ENCODE assay signal across 8 cellular contexts in genomic region chr19:17830567-17831418, GRCh38. TPM values are rescaled to one million over a fixed set of nuclear protein-coding genes. Genes with fewer than 3 reads are reported as not detected.
DNase-seq lines count a peak whose midpoint lies in the region; ATAC-seq lines count a peak whose summit lies in the region.

No MANE protein-coding gene starts in this region.

- H3K4me3 Mint-ChIP-seq in activated CD4-positive, alpha-beta T cell treated with anti-CD3 and anti-CD28 coated beads, Interleukin-2, amount 10 ng/mL, durations not matched to agents 24 days and 14 days, result no peak overlapping the region

- H3K4me3 ChIP-seq in stomach smooth muscle (ENCODE audit: low read length in 2 of 2), result peak overlapping the region; percentile 8 to 57

- H3K4me1 Mint-ChIP-seq in activated CD4-positive, alpha-beta T cell treated with anti-CD3 and anti-CD28 coated beads, Interleukin-2, amount 10 ng/mL, durations not matched to agents 24 days and 14 days, result peaks cover 11% of the 10 kb centered on the region

- no peak overlapping the region for H3K9ac ChIP-seq in stomach smooth muscle (ENCODE audit: low read length in 2 of 2)

- H3K4me1 ChIP-seq in stomach smooth muscle (ENCODE audit: control insufficient read depth, insufficient read depth, low read length), result peaks cover 10% of the 10 kb centered on the region

- no peak for ATAC-seq in GM19395 (IDR thresholded peaks at IDR 0.05; ENCODE audit: unreplicated experiment)
- ATAC-seq in GM19452 (IDR thresholded peaks at IDR 0.05; ENCODE audit: unreplicated experiment), result no peak

- peak overlapping the region; percentile 59 for H3K27ac ChIP-seq in epithelial cell of prostate
- no peak overlapping the region for H3K27ac ChIP-seq in stomach smooth muscle (ENCODE audit: low read length)

- H3K36me3 Mint-ChIP-seq in activated CD4-positive, alpha-beta T cell treated with anti-CD3 and anti-CD28 coated beads, Interleukin-2, amount 10 ng/mL, durations not matched to agents 24 days and 14 days (ENCODE audit: low read depth), result peaks cover 76% of the 10 kb centered on the region

- H3K9me3 ChIP-seq in stomach smooth muscle (ENCODE audit: control insufficient read depth in 2 of 2, low read length in 2 of 2), result no peaks in the 10 kb centered on the region

- peaks cover 6% of the 10 kb centered on the region for H3K9me3 Mint-ChIP-seq in activated CD4-positive, alpha-beta T cell treated with anti-CD3 and anti-CD28 coated beads, Interleukin-2, amount 10 ng/mL, durations not matched to agents 24 days and 14 days

- H3K27me3 Mint-ChIP-seq in activated CD4-positive, alpha-beta T cell treated with anti-CD3 and anti-CD28 coated beads, Interleukin-2, amount 10 ng/mL, durations not matched to agents 24 days and 14 days, result no peaks in the 10 kb centered on the region

- DNase-seq in EH (ENCODE audit: low read depth), result peak; percentile 80
- peak; percentile 80 for DNase-seq in NCI-H146 treated with DMSO at 0.1 percent for 48 hours (lab: John Stamatoyannopoulos, UW; ENCODE audit: unreplicated experiment)
- DNase-seq in activated CD4-positive, alpha-beta T cell treated with anti-CD3 and anti-CD28 coated beads, Interleukin-2, amount 10 ng/mL, durations not matched to agents 24 days and 14 days, result peak; percentile 79
- peak; percentile 48 for DNase-seq in epithelial cell of prostate (ENCODE audit: low read depth, low spot score)
- DNase-seq in middle frontal gyrus (ENCODE audit: extremely low spot score, low spot score), result peak; percentile 48

- H3K36me3 ChIP-seq in stomach smooth muscle (ENCODE audit: control insufficient read depth in 2 of 2, insufficient read depth in 2 of 2, low read length in 2 of 2), result no peaks in the 10 kb centered on the region

- intact Hi-C loops in activated CD4-positive, alpha-beta T cell treated with anti-CD3 and anti-CD28 coated beads, Interleukin-2, amount 10 ng/mL, durations not matched to agents 24 days and 14 days (cut with micrococcal nuclease), result no loop called here

- H3K27me3 ChIP-seq in stomach smooth muscle (ENCODE audit: control insufficient read depth in 1 of 2, insufficient read depth in 2 of 2, low read length in 2 of 2), result peaks cover 29 to 34% of the 10 kb centered on the region in 2 donors

- H3K27ac Mint-ChIP-seq in activated CD4-positive, alpha-beta T cell treated with anti-CD3 and anti-CD28 coated beads, Interleukin-2, amount 10 ng/mL, durations not matched to agents 24 days and 14 days, result no peak overlapping the region

RNA-seq across cellular contexts. Expression of gene INSL3, which starts 9.5 kb away (rescaled TPM):
- 5.9 and 8.7 TPM in 2 replicates for total RNA-seq in activated CD4-positive, alpha-beta T cell treated with anti-CD3 and anti-CD28 coated beads, Interleukin-2, amount 10 ng/mL, durations not matched to agents 24 days and 14 days

RNA-seq across cellular contexts. Expression of gene JAK3, which starts 17.0 kb away (rescaled TPM):
- total RNA-seq in activated CD4-positive, alpha-beta T cell treated with anti-CD3 and anti-CD28 coated beads, Interleukin-2, amount 10 ng/mL, durations not matched to agents 24 days and 14 days, result 226 and 239 TPM in 2 replicates

RNA-seq across cellular contexts. Expression of gene RPL18A, which starts 28.9 kb away (rescaled TPM):
- total RNA-seq in activated CD4-positive, alpha-beta T cell treated with anti-CD3 and anti-CD28 coated beads, Interleukin-2, amount 10 ng/mL, durations not matched to agents 24 days and 14 days, result 2,698 and 2,718 TPM in 2 replicates

RNA-seq across cellular contexts. Expression of gene B3GNT3, which starts 35.9 kb away (rescaled TPM):
- not detected in 2 replicates for total RNA-seq in activated CD4-positive, alpha-beta T cell treated with anti-CD3 and anti-CD28 coated beads, Interleukin-2, amount 10 ng/mL, durations not matched to agents 24 days and 14 days

RNA-seq across cellular contexts. Expression of gene SLC5A5, which starts 41.0 kb away (rescaled TPM):
- total RNA-seq in activated CD4-positive, alpha-beta T cell treated with anti-CD3 and anti-CD28 coated beads, Interleukin-2, amount 10 ng/mL, durations not matched to agents 24 days and 14 days, result 1.1 and 1.5 TPM in 2 replicates
